1 cellular context compared by ENCODE assay signal in genomic region chr2:75589344-75590105, GRCh38.
TF ChIP-seq lines count a peak whose summit lies in the region.

No MANE protein-coding gene starts in this region.

TF ChIP-seq in IMR-90, 13 proteins besides CTCF, POLR2A, EP300 and RAD21:
- TF ChIP-seq CHD1 (IDR thresholded peaks at IDR 0.05; ENCODE audit: low read depth, low read length) (no peak), NFE2L2 (IDR thresholded peaks at IDR 0.05; ENCODE audit: low read depth, low read length) (no peak), CEBPB (IDR thresholded peaks at IDR 0.05; ENCODE audit: low read depth, low read length) (peak; percentile 93)
